In genomic region chr1:227883641-227884301, GRCh38 we compare ENCODE assay signal across 19 cellular contexts.
DNase-seq lines count a peak whose midpoint lies in the region; ATAC-seq, FAIRE-seq and TF ChIP-seq lines count a peak whose summit lies in the region.
"Had no signal": no experiment of that assay in that cellular context is flagged by ENCODE, and none has a peak within 500 bp of the region (broad histone marks: within the 10 kb centered on the region; RNA-seq: fewer than 3 reads in every experiment).

No MANE protein-coding gene starts in this region.

- peak overlapping the region; percentile 76 for H3K18ac ChIP-seq in neuronal stem cell (ENCODE audit: low read length)

- POLR2A ChIA-PET in K562 (lab: Yijun Ruan, JAX): interaction anchor here (0.6 to 1.4 kb wide), 3 partner anchors 9 to 202 kb away, joined by 3 to 4 read pairs (median 4); no protein-coding TSS in a partner anchor

- H3K4me1 Mint-ChIP-seq in CD14-positive monocyte: peaks cover 12% of the 10 kb centered on the region

- CTCF ChIA-PET in K562 (lab: Yijun Ruan, JAX; ENCODE audit: low intra/inter-chr PET ratio): no interaction called here

- H3K36me3 Mint-ChIP-seq in CD14-positive monocyte: no peaks in the 10 kb centered on the region

- no TSS peak for BruUV-seq in K562 (replicated peaks; lab: Mats Ljungman, UMichigan)

- H2BK5ac ChIP-seq in neuronal stem cell (ENCODE audit: low read length): peak overlapping the region; percentile 43

- no peak overlapping the region for H3K4me3 Mint-ChIP-seq in CD14-positive monocyte

- H3K14ac ChIP-seq in neuronal stem cell (ENCODE audit: low read length): no peak overlapping the region

- TF ChIP-seq EP300 in K562 (IDR thresholded peaks at IDR 0.05; ENCODE audit: low read length): no peak

- no peak overlapping the region for H3K9ac ChIP-seq in K562 (ENCODE audit: insufficient read depth in 1 of 2, low read depth in 2 of 2, low read length in 2 of 2)
- no peak overlapping the region for H3K9ac ChIP-seq in neuronal stem cell (ENCODE audit: low read depth, low read length, poor library complexity)

- in situ Hi-C loops in K562 (cut with MboI): no loop called here

- H3K9me3 Mint-ChIP-seq in CD14-positive monocyte: peaks cover 0 to 1% (median 0%) of the 10 kb centered on the region in 7 donors
- H3K9me3 Mint-ChIP-seq: effector memory CD8-positive, alpha-beta T cell had no signal

- no peaks in the 10 kb centered on the region for H3K79me1 ChIP-seq in neuronal stem cell (ENCODE audit: low read depth, low read length)

- H3K9me1 ChIP-seq in K562 (ENCODE audit: control insufficient read depth, insufficient read depth, low read length): no peaks in the 10 kb centered on the region

- H3K4me1 ChIP-seq in K562 (replicated peaks in 1 of 2; ENCODE audit: control insufficient read depth in 2 of 2, insufficient read depth in 2 of 2, low read length in 2 of 2) (peaks cover 16 to 54% of the 10 kb centered on the region in 2 experiments), neuronal stem cell (ENCODE audit: control insufficient read depth in 2 of 2, insufficient read depth in 1 of 2, low read depth in 1 of 2, low read length in 2 of 2) (peaks cover 13 to 22% of the 10 kb centered on the region in 2 donors)

- H2AFZ ChIP-seq in K562 (ENCODE audit: low read depth, low read length) (no peak overlapping the region), neuronal stem cell (ENCODE audit: low read length) (no peak overlapping the region)

- peak; percentile 6 for DNase-seq in activated CD4-positive, alpha-beta T cell treated with anti-CD3 and anti-CD28 coated beads for 1 hour
- no peak for DNase-seq in activated CD4-positive, alpha-beta T cell treated with anti-CD3 and anti-CD28 coated beads, Interleukin-2, amount 50 U/mL, for 1 hour
- DNase-seq in CD14-positive monocyte (ENCODE audit: low spot score) (peak; percentile 26), K562 (ENCODE audit: extremely low read depth in 1 of 4, low spot score in 3 of 4) (no peak), neuronal stem cell (ENCODE audit: low spot score) (no peak), NCI-H146 treated with DMSO at 0.1 percent for 48 hours (lab: John Stamatoyannopoulos, UW; ENCODE audit: unreplicated experiment) (no peak), CD1c-positive myeloid dendritic cell (ENCODE audit: extremely low spot score) (no peak)
- DNase-seq: activated CD4-positive, alpha-beta T cell treated with anti-CD3 and anti-CD28 coated beads, Interleukin-2, amount 50 U/mL, for 48 hours; activated gamma-delta T cell; effector memory CD8-positive, alpha-beta T cell; NCI-H1105; NCI-H526 treated with DMSO at 0.1 percent for 48 hours; SHP77 treated with DMSO at 0.1 percent for 48 hours had no signal

- peak overlapping the region in 1 of 7 donors; percentile 18 for H3K27ac Mint-ChIP-seq in CD14-positive monocyte

- no peak overlapping the region for H3K23ac ChIP-seq in neuronal stem cell (ENCODE audit: low read depth, low read length, poor library complexity)

- ATAC-seq in K562 (peak; percentile 16; the same call in 2 of the 3 replicates), HG02981 (IDR thresholded peaks at IDR 0.05; ENCODE audit: unreplicated experiment) (no peak)
- ATAC-seq: effector memory CD8-positive, alpha-beta T cell; heart right ventricle had no signal

- H3K9me3 ChIP-seq in K562 (replicated peaks; ENCODE audit: control insufficient read depth, insufficient read depth, low read depth, low read length) (no peaks in the 10 kb centered on the region), neuronal stem cell (replicated peaks in 1 of 2; ENCODE audit: control insufficient read depth in 2 of 2, insufficient read depth in 1 of 2, low read depth in 1 of 2, low read length in 2 of 2) (peaks cover 0 to 2% of the 10 kb centered on the region in 2 donors)
- H3K9me3 ChIP-seq: heart right ventricle had no signal

- H3K4me3 ChIP-seq in K562 (no peak overlapping the region), neuronal stem cell (ENCODE audit: low read length in 2 of 2) (no peak overlapping the region)
- H3K4me3 ChIP-seq: heart right ventricle had no signal

- peaks cover 2 to 5% (median 5%) of the 10 kb centered on the region in 3 donors for H3K27me3 Mint-ChIP-seq in CD14-positive monocyte (ENCODE audit: low read depth in 3 of 3)
- H3K27me3 Mint-ChIP-seq: effector memory CD8-positive, alpha-beta T cell had no signal

- 13% methylated on average over 15 of the region's 15 CpGs for WGBS in K562 (ENCODE audit: insufficient coverage, low coverage, missing lambda C conversion rate)
- WGBS in neuronal stem cell (ENCODE audit: extremely low coverage in 2 of 2, insufficient read length in 2 of 2, insufficient replicate concordance in 1 of 2), 2 donors: no CpG with 5 or more reads among the region's 15 CpGs

- no peaks in the 10 kb centered on the region for H3K79me2 ChIP-seq in K562 (ENCODE audit: control insufficient read depth, insufficient read depth, low read length)

- H2BK15ac ChIP-seq in neuronal stem cell (ENCODE audit: low read length): peak overlapping the region; percentile 38

- H2AK5ac ChIP-seq in neuronal stem cell (ENCODE audit: low read depth, low read length): peak overlapping the region; percentile 98

- H3K4me2 ChIP-seq in K562 (ENCODE audit: insufficient read depth, low read length) (no peak overlapping the region), neuronal stem cell (ENCODE audit: insufficient read depth, low read length, poor library complexity, severe bottlenecking) (no peak overlapping the region)

- no peak overlapping the region for H3K4ac ChIP-seq in neuronal stem cell (ENCODE audit: low read length)

- FAIRE-seq in K562 (lab: Jason Lieb, UNC): no peak
- FAIRE-seq: astrocyte, D721Med, HTR-8/SVneo had no signal

- H4K20me1 ChIP-seq in K562 (replicated peaks; ENCODE audit: control insufficient read depth, insufficient read depth, low read length): no peaks in the 10 kb centered on the region

- TF ChIP-seq RAD21 in K562 (CRISPR knock-in tag; conservative IDR thresholded peaks at IDR 0.05 in 1 of 2, IDR thresholded peaks at IDR 0.05 in 1 of 2): no peak

- no peak overlapping the region for H2BK12ac ChIP-seq in neuronal stem cell (ENCODE audit: low read length)

- no peak overlapping the region for H2BK120ac ChIP-seq in neuronal stem cell (ENCODE audit: low read depth, low read length)

- no peak overlapping the region for H4K91ac ChIP-seq in neuronal stem cell (ENCODE audit: low read depth, low read length, poor library complexity)

- no peak overlapping the region for H4K8ac ChIP-seq in neuronal stem cell (ENCODE audit: low read depth, low read length)

- H3K27ac ChIP-seq in K562 (ENCODE audit: extremely low read depth, low read depth, low read length) (no peak overlapping the region), neuronal stem cell (replicated peaks; ENCODE audit: low read length) (no peak overlapping the region)
- H3K27ac ChIP-seq: 22Rv1, heart right ventricle had no signal

- TF ChIP-seq CTCF in CD14-positive monocyte (IDR thresholded peaks at IDR 0.05): no peak
- TF ChIP-seq CTCF in K562 (IDR thresholded peaks at IDR 0.05 in 2 of 3, conservative IDR thresholded peaks at IDR 0.05 in 1 of 3; ENCODE audit: insufficient read depth in 2 of 3, low read depth in 1 of 3, low read length in 3 of 3): no peak

- no peak for TF ChIP-seq POLR2A in K562 (conservative IDR thresholded peaks at IDR 0.05)

- intact Hi-C loops in CD14-positive monocyte (cut with micrococcal nuclease) (no loop called here), K562 (cut with micrococcal nuclease) (no loop called here)

- H3K36me3 ChIP-seq in K562 (ENCODE audit: control insufficient read depth, insufficient read depth, low read length): no peaks in the 10 kb centered on the region
- H3K36me3 ChIP-seq in neuronal stem cell (replicated peaks in 1 of 2; ENCODE audit: control insufficient read depth in 2 of 2, insufficient read depth in 2 of 2, low read length in 2 of 2): no peaks in the 10 kb centered on the region
- H3K36me3 ChIP-seq: heart right ventricle had no signal

- H3K27me3 ChIP-seq in K562 (ENCODE audit: control insufficient read depth in 2 of 2, insufficient read depth in 2 of 2, low read length in 2 of 2) (peaks cover 6 to 12% of the 10 kb centered on the region in 2 experiments; a peak in 3 of 5 replicates), neuronal stem cell (ENCODE audit: control insufficient read depth in 3 of 3, insufficient read depth in 3 of 3, low read depth in 1 of 3, low read length in 3 of 3) (no peaks in the 10 kb centered on the region)

TF ChIP-seq in K562, 482 proteins besides CTCF, POLR2A, EP300 and RAD21 (continues in another document):
- TF ChIP-seq SMARCA4 (IDR thresholded peaks at IDR 0.05) (no peak), ZNF75A (CRISPR knock-in tag; IDR thresholded peaks at IDR 0.05) (no peak), ILF3 (IDR thresholded peaks at IDR 0.05; ENCODE audit: borderline replicate concordance) (no peak), RBM25 (IDR thresholded peaks at IDR 0.05; ENCODE audit: low read depth, low read length, severe bottlenecking) (no peak), ELF4 (CRISPR knock-in tag; IDR thresholded peaks at IDR 0.05) (no peak)
- TF ChIP-seq, protein P1, sequence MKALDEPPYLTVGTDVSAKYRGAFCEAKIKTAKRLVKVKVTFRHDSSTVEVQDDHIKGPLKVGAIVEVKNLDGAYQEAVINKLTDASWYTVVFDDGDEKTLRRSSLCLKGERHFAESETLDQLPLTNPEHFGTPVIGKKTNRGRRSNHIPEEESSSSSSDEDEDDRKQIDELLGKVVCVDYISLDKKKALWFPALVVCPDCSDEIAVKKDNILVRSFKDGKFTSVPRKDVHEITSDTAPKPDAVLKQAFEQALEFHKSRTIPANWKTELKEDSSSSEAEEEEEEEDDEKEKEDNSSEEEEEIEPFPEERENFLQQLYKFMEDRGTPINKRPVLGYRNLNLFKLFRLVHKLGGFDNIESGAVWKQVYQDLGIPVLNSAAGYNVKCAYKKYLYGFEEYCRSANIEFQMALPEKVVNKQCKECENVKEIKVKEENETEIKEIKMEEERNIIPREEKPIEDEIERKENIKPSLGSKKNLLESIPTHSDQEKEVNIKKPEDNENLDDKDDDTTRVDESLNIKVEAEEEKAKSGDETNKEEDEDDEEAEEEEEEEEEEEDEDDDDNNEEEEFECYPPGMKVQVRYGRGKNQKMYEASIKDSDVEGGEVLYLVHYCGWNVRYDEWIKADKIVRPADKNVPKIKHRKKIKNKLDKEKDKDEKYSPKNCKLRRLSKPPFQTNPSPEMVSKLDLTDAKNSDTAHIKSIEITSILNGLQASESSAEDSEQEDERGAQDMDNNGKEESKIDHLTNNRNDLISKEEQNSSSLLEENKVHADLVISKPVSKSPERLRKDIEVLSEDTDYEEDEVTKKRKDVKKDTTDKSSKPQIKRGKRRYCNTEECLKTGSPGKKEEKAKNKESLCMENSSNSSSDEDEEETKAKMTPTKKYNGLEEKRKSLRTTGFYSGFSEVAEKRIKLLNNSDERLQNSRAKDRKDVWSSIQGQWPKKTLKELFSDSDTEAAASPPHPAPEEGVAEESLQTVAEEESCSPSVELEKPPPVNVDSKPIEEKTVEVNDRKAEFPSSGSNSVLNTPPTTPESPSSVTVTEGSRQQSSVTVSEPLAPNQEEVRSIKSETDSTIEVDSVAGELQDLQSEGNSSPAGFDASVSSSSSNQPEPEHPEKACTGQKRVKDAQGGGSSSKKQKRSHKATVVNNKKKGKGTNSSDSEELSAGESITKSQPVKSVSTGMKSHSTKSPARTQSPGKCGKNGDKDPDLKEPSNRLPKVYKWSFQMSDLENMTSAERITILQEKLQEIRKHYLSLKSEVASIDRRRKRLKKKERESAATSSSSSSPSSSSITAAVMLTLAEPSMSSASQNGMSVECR (CRISPR knock-in tag; IDR thresholded peaks at IDR 0.05): no peak

Comparison
In these comparisons a context has a peak if more than half of its experiments do, and no peak if none do; other contexts are left out.
1. DNase-seq: peak in activated CD4-positive, alpha-beta T cell treated with anti-CD3 and anti-CD28 coated beads for 1 hour (single experiment) and CD14-positive monocyte (single experiment); none in activated CD4-positive, alpha-beta T cell treated with anti-CD3 and anti-CD28 coated beads, Interleukin-2, amount 50 U/mL, for 1 hour (single experiment), K562 (0 of 4), neuronal stem cell (single experiment), NCI-H146 treated with DMSO at 0.1 percent for 48 hours (single experiment) and CD1c-positive myeloid dendritic cell (single experiment).